Comparison of ENCODE assay signal across 25 cellular contexts in genomic region chr19:7823902-7824301, GRCh38. TPM values are rescaled to one million over a fixed set of nuclear protein-coding genes. Genes with fewer than 3 reads are reported as not detected.
DNase-seq lines count a peak whose midpoint lies in the region; ATAC-seq, FAIRE-seq and TF ChIP-seq lines count a peak whose summit lies in the region.
"Had no signal": no experiment of that assay in that cellular context is flagged by ENCODE, and none has a peak within 500 bp of the region (broad histone marks: within the 10 kb centered on the region; RNA-seq: fewer than 3 reads in every experiment).

No MANE protein-coding gene starts in this region.

- H2AFZ ChIP-seq in HepG2 (ENCODE audit: low read length): no peak overlapping the region
- no peak overlapping the region for H2AFZ ChIP-seq in mesenchymal stem cell (ENCODE audit: low read depth, low read length)

- no peaks in the 10 kb centered on the region for H3K36me3 ChIP-seq in HepG2 (replicated peaks in 1 of 2; ENCODE audit: control insufficient read depth in 1 of 2, insufficient read depth in 2 of 2, low read length in 2 of 2)
- H3K36me3 ChIP-seq in right lobe of liver: no peaks in the 10 kb centered on the region
- no peaks in the 10 kb centered on the region for H3K36me3 ChIP-seq in mesenchymal stem cell (ENCODE audit: control insufficient read depth in 1 of 2, insufficient read depth in 2 of 2, low read depth in 1 of 2, low read length in 2 of 2)

- no peak overlapping the region for H3K4me3 Mint-ChIP-seq in WTC11
- H3K4me3 Mint-ChIP-seq: CD4-positive, alpha-beta memory T cell had no signal

- POLR2A ChIA-PET in HepG2 (lab: Yijun Ruan, JAX) (no interaction called here), WTC11 (lab: Charles Lee) (no interaction called here)

- H3K18ac ChIP-seq in mesenchymal stem cell (ENCODE audit: low read depth in 1 of 2, low read length in 2 of 2): no peak overlapping the region

- BruUV-seq in HepG2 (replicated peaks; lab: Mats Ljungman, UMichigan): no TSS peak

- H3K23ac ChIP-seq in mesenchymal stem cell (ENCODE audit: low read length in 2 of 2): no peak overlapping the region

- no peak overlapping the region for H3K14ac ChIP-seq in mesenchymal stem cell (ENCODE audit: low read length in 2 of 2)

- TF ChIP-seq RAD21 in HepG2 (CRISPR knock-in tag; IDR thresholded peaks at IDR 0.05): no peak

- H3K9me3 Mint-ChIP-seq in WTC11: peaks cover 7% of the 10 kb centered on the region

- no peak overlapping the region for H3K4ac ChIP-seq in mesenchymal stem cell (ENCODE audit: low read depth in 1 of 2, low read length in 2 of 2)

- H3K36me3 Mint-ChIP-seq in WTC11: no peaks in the 10 kb centered on the region

- H2BK15ac ChIP-seq in mesenchymal stem cell (ENCODE audit: low read depth, poor library complexity, severe bottlenecking): no peak overlapping the region

- TF ChIP-seq CTCF in HepG2 (CRISPR knock-in tag; IDR thresholded peaks at IDR 0.05) (no peak), right lobe of liver (IDR thresholded peaks at IDR 0.05) (no peak), WTC11 (IDR thresholded peaks at IDR 0.05) (no peak)

- TF ChIP-seq EP300 in HepG2 (IDR thresholded peaks at IDR 0.05; ENCODE audit: low read depth in 2 of 2, low read length in 2 of 2) (no peak), HepG2 (CRISPR knock-in tag; IDR thresholded peaks at IDR 0.05; ENCODE audit: borderline replicate concordance) (no peak)

- H3K4me1 Mint-ChIP-seq in WTC11: peaks cover 4% of the 10 kb centered on the region; the same call in 1 of the 2 replicates

- ATAC-seq in HepG2 (no peak), right lobe of liver (no peak), WTC11 (no peak), GM21390 (IDR thresholded peaks at IDR 0.05; ENCODE audit: unreplicated experiment) (no peak)
- no peak for ATAC-seq in stimulated activated naive CD8-positive, alpha-beta T cell treated with anti-CD3 and anti-CD28 coated beads, Interleukin-15, Interleukin-2, amounts not matched to agents 100 U/mL and 50 U/mL, for 24 hours
- ATAC-seq: PC-3 had no signal

- CTCF ChIA-PET in HepG2 (lab: Yijun Ruan, JAX; ENCODE audit: low intra/inter-chr PET ratio, low total read pairs) (no interaction called here), WTC11 (lab: Charles Lee) (no interaction called here)

- H4K91ac ChIP-seq in mesenchymal stem cell (ENCODE audit: low read length): no peak overlapping the region

- H2AK5ac ChIP-seq in mesenchymal stem cell (ENCODE audit: low read length, severe bottlenecking): no peak overlapping the region

- no peaks in the 10 kb centered on the region for H4K20me1 ChIP-seq in HepG2 (ENCODE audit: insufficient read depth, low read length)

- no peak overlapping the region for H4K8ac ChIP-seq in mesenchymal stem cell (ENCODE audit: low read length)

- TF ChIP-seq POLR2A in HepG2 (IDR thresholded peaks at IDR 0.05; ENCODE audit: insufficient read depth in 1 of 2, low read depth in 2 of 2, low read length in 2 of 2): no peak
- TF ChIP-seq POLR2A in right lobe of liver (IDR thresholded peaks at IDR 0.05): no peak

- no peaks in the 10 kb centered on the region for H3K79me1 ChIP-seq in mesenchymal stem cell (replicated peaks; ENCODE audit: low read length, poor library complexity, severe bottlenecking)

- H3K27me3 Mint-ChIP-seq in WTC11 (ENCODE audit: low read depth): peaks cover 75% of the 10 kb centered on the region

- no peak overlapping the region for H3K27ac ChIP-seq in HepG2 (ENCODE audit: extremely low read length, insufficient read depth, low read length)
- H3K27ac ChIP-seq in right lobe of liver: no peak overlapping the region
- no peak overlapping the region for H3K27ac ChIP-seq in mesenchymal stem cell (ENCODE audit: low read length, poor library complexity, severe bottlenecking)

- H3K9ac ChIP-seq in HepG2 (ENCODE audit: insufficient read depth, low read depth, low read length) (no peak overlapping the region), mesenchymal stem cell (ENCODE audit: low read length) (peak overlapping the region; percentile 15)
- H3K9ac ChIP-seq: SK-N-SH had no signal

- H3K4me1 ChIP-seq in HepG2 (ENCODE audit: insufficient read depth, low read length) (peaks cover 3% of the 10 kb centered on the region; the same call in 1 of the 2 replicates), right lobe of liver (no peaks in the 10 kb centered on the region), mesenchymal stem cell (ENCODE audit: control insufficient read depth, insufficient read depth, low read depth, low read length) (no peaks in the 10 kb centered on the region)

- WGBS in HepG2 (ENCODE audit: low lambda C conversion rate): 2% methylated on average over 6 of the region's 6 CpGs
- WGBS in right lobe of liver (ENCODE audit: insufficient coverage, low coverage, low lambda C conversion rate, missing lambda C conversion rate): 62% methylated on average over 6 of the region's 6 CpGs
- WGBS in mesenchymal stem cell: 84% methylated on average over 6 of the region's 6 CpGs

- no peak for FAIRE-seq in HepG2 (lab: Jason Lieb, UNC)

- H3K9me3 ChIP-seq in HepG2 (ENCODE audit: low read length) (no peaks in the 10 kb centered on the region), right lobe of liver (no peaks in the 10 kb centered on the region), mesenchymal stem cell (ENCODE audit: control insufficient read depth, low read length) (peaks cover 2% of the 10 kb centered on the region)
- H3K9me3 ChIP-seq: SK-N-SH had no signal

- H3K79me2 ChIP-seq in HepG2 (ENCODE audit: insufficient read depth, low read length): no peaks in the 10 kb centered on the region

- H3K27ac Mint-ChIP-seq in WTC11: no peak overlapping the region

- no peak overlapping the region for H3K4me3 ChIP-seq in HepG2 (replicated peaks in 1 of 3; ENCODE audit: insufficient read depth in 1 of 3, low read depth in 2 of 3, low read length in 3 of 3)
- H3K4me3 ChIP-seq in right lobe of liver: no peak overlapping the region
- no peak overlapping the region for H3K4me3 ChIP-seq in mesenchymal stem cell (ENCODE audit: insufficient read depth in 1 of 2, low read depth in 1 of 2, low read length in 2 of 2)

- H2BK120ac ChIP-seq in mesenchymal stem cell (ENCODE audit: low read depth, low read length): no peak overlapping the region

- no peak overlapping the region for H2BK12ac ChIP-seq in mesenchymal stem cell (ENCODE audit: low read length in 2 of 2)

- no peak overlapping the region for H3K4me2 ChIP-seq in HepG2 (ENCODE audit: low read depth, low read length)
- H3K4me2 ChIP-seq in mesenchymal stem cell (ENCODE audit: low read length, poor library complexity, severe bottlenecking): no peak overlapping the region
- H3K4me2 ChIP-seq: SK-N-SH had no signal

- in situ Hi-C loops in HepG2 (cut with HindIII; ENCODE audit: extremely low pct_ligation_motif_present, low pct_unique_long_range_greater_than_20kb): no loop called here

- DNase-seq in HepG2 (ENCODE audit: low spot score) (no peak), right lobe of liver (no peak), WTC11 (ENCODE audit: low spot score) (no peak), mesenchymal stem cell (no peak), SW 1271 (lab: John Stamatoyannopoulos, UW) (no peak), NCI-H1105 treated with DMSO at 0.1 percent for 48 hours (lab: John Stamatoyannopoulos, UW) (no peak)
- no peak for DNase-seq in stimulated activated naive CD8-positive, alpha-beta T cell treated with anti-CD3 and anti-CD28 coated beads, Interleukin-15, Interleukin-2, amounts not matched to agents 100 U/mL and 50 U/mL, for 24 hours
- DNase-seq: AML-193; C1 segment of cervical spinal cord; CD4-positive, alpha-beta memory T cell; COR-L47; DMS53; KBM-7; NCI-H1048; NCI-H1417 treated with DMSO at 0.1 percent for 48 hours; NCI-H1694 treated with DMSO at 0.1 percent for 48 hours; NCI-H345; NCI-H510A treated with DMSO at 0.1 percent for 48 hours; PC-3; SK-N-SH had no signal

- H2BK5ac ChIP-seq in mesenchymal stem cell (ENCODE audit: low read depth, low read length, poor library complexity, severe bottlenecking): no peak overlapping the region

- H3K27me3 ChIP-seq in HepG2 (ENCODE audit: control insufficient read depth in 1 of 2, insufficient read depth in 2 of 2, low read length in 2 of 2) (peaks cover 1 to 14% of the 10 kb centered on the region in 2 experiments; a peak in 3 of 5 replicates), right lobe of liver (no peaks in the 10 kb centered on the region), mesenchymal stem cell (ENCODE audit: control insufficient read depth in 1 of 2, insufficient read depth in 1 of 2, low read length in 2 of 2) (peaks cover 7 to 35% of the 10 kb centered on the region in 2 experiments)

- intact Hi-C loops in HepG2 (cut with micrococcal nuclease; ENCODE audit: unreplicated experiment) (no loop called here), right lobe of liver (cut with DNase I) (no loop called here)

RNA-seq across cellular contexts. Expression of gene EVI5L, which starts 6.1 kb away (rescaled TPM):
- total RNA-seq in HepG2 (2016; rRNA removed; fragmentation: Illumina TruSeq; extraction: Trizol) (1.3 and 1.7 TPM in 2 replicates), right lobe of liver (1 to 10 TPM; 3.7 to 6.3 (median 4.9) TPM), WTC11 (2021) (10.5 to 13.7 TPM (median 13.6 TPM) in 3 replicates)
- 0.61 and 0.62 TPM in 2 replicates for total RNA-seq in HepG2 (2016; cell fraction: cytosol; rRNA removed; fragmentation: Illumina TruSeq; extraction: Trizol; ENCODE audit: low read depth)
- 1.1 and 1.6 TPM in 2 replicates for total RNA-seq in HepG2 (2016; cell fraction: insoluble cytoplasmic fraction; rRNA removed; fragmentation: Illumina TruSeq; extraction: Trizol)
- total RNA-seq in HepG2 (2016; cell fraction: membrane; rRNA removed; fragmentation: Illumina TruSeq; extraction: Trizol): 1.6 and 1.7 TPM in 2 replicates
- 1.2 and 1.7 TPM in 2 replicates for total RNA-seq in HepG2 (2016; cell fraction: nucleus; rRNA removed; fragmentation: Illumina TruSeq; extraction: Trizol)
- 2.4 and 3.1 TPM in 2 replicates for polyA plus RNA-seq in HepG2 (2011; rRNA removed)
- 2.1 and 2.9 TPM in 2 replicates for polyA plus RNA-seq in HepG2 (2011; cell fraction: cytosol; rRNA removed)
- 8.0 and 8.2 TPM in 2 replicates for polyA plus RNA-seq in HepG2 (2011; cell fraction: nucleus; rRNA removed)
- 3.2 TPM in 2 replicates for polyA plus RNA-seq in HepG2 (2012)
- 0.58 and 0.84 TPM in 2 replicates for polyA plus RNA-seq in HepG2 (2016; cell fraction: cytosol; fragmentation: Illumina TruSeq; extraction: Trizol; ENCODE audit: low read depth)
- polyA plus RNA-seq in HepG2 (2016; cell fraction: insoluble cytoplasmic fraction; fragmentation: Illumina TruSeq; extraction: Trizol; ENCODE audit: low read depth): 1.7 and 2.0 TPM in 2 replicates
- 1.4 and 1.6 TPM in 2 replicates for polyA plus RNA-seq in HepG2 (2016; cell fraction: membrane; fragmentation: Illumina TruSeq; extraction: Trizol; ENCODE audit: low read depth)
- polyA plus RNA-seq in HepG2 (2016; cell fraction: nucleus; fragmentation: Illumina TruSeq; extraction: Trizol; ENCODE audit: insufficient read depth, low read depth): 3.6 and 4.8 TPM in 2 replicates
- polyA minus RNA-seq in HepG2 (2011; rRNA and poly(A)+ RNA removed; ENCODE audit: low replicate concordance): 6.3 and 14.8 TPM in 2 replicates
- polyA minus RNA-seq in HepG2 (2011; cell fraction: cytosol; rRNA and poly(A)+ RNA removed): 1.1 and 1.3 TPM in 2 replicates
- 1.9 and 2.9 TPM in 2 replicates for polyA minus RNA-seq in HepG2 (2011; cell fraction: nucleus; rRNA and poly(A)+ RNA removed)
- 13.3 TPM for polyA plus RNA-seq in mesenchymal stem cell (2013, experiment 1 of 2)
- polyA plus RNA-seq in mesenchymal stem cell (2013, experiment 2 of 2): 13.1 TPM

RNA-seq across cellular contexts. Expression of gene PRR36, which starts 50.3 kb away (rescaled TPM):
- 0.07 TPM in 2 replicates for total RNA-seq in HepG2 (2016; rRNA removed; fragmentation: Illumina TruSeq; extraction: Trizol)
- total RNA-seq in HepG2 (2016; cell fraction: cytosol; rRNA removed; fragmentation: Illumina TruSeq; extraction: Trizol; ENCODE audit: low read depth): 0.30 TPM in 1 of 2 replicates, not detected in the other
- 0.09 and 0.30 TPM in 2 replicates for total RNA-seq in HepG2 (2016; cell fraction: insoluble cytoplasmic fraction; rRNA removed; fragmentation: Illumina TruSeq; extraction: Trizol)
- 0.15 and 0.17 TPM in 2 replicates for total RNA-seq in HepG2 (2016; cell fraction: membrane; rRNA removed; fragmentation: Illumina TruSeq; extraction: Trizol)
- 0.09 and 0.22 TPM in 2 replicates for total RNA-seq in HepG2 (2016; cell fraction: nucleus; rRNA removed; fragmentation: Illumina TruSeq; extraction: Trizol)
- 0.17 TPM in 2 replicates for polyA plus RNA-seq in HepG2 (2011; rRNA removed)
- 0.05 and 0.13 TPM in 2 replicates for polyA plus RNA-seq in HepG2 (2011; cell fraction: cytosol; rRNA removed)
- 0.73 and 1.3 TPM in 2 replicates for polyA plus RNA-seq in HepG2 (2011; cell fraction: nucleus; rRNA removed)
- 1.5 and 1.8 TPM in 2 replicates for polyA plus RNA-seq in HepG2 (2012)
- 0.23 and 0.25 TPM in 2 replicates for polyA plus RNA-seq in HepG2 (2016; cell fraction: cytosol; fragmentation: Illumina TruSeq; extraction: Trizol; ENCODE audit: low read depth)
- polyA plus RNA-seq in HepG2 (2016; cell fraction: insoluble cytoplasmic fraction; fragmentation: Illumina TruSeq; extraction: Trizol; ENCODE audit: low read depth): 0.54 and 0.83 TPM in 2 replicates
- 0.34 and 0.41 TPM in 2 replicates for polyA plus RNA-seq in HepG2 (2016; cell fraction: membrane; fragmentation: Illumina TruSeq; extraction: Trizol; ENCODE audit: low read depth)
- polyA plus RNA-seq in HepG2 (2016; cell fraction: nucleus; fragmentation: Illumina TruSeq; extraction: Trizol; ENCODE audit: insufficient read depth, low read depth): 1.3 and 1.5 TPM in 2 replicates
- polyA minus RNA-seq in HepG2 (2011; rRNA and poly(A)+ RNA removed; ENCODE audit: low replicate concordance): 0.34 TPM in 1 of 2 replicates, not detected in the other
- 0.97 and 1.1 TPM in 2 replicates for polyA minus RNA-seq in HepG2 (2011; cell fraction: cytosol; rRNA and poly(A)+ RNA removed)
- 0.25 and 0.26 TPM in 2 replicates for polyA minus RNA-seq in HepG2 (2011; cell fraction: nucleus; rRNA and poly(A)+ RNA removed)
- under 1 TPM in 4 of 6 experiments, not detected in 2; 0.07 to 0.37 (median 0.12) TPM for total RNA-seq in right lobe of liver
- total RNA-seq in WTC11 (2021): 21.9 to 34.3 TPM (median 31.0 TPM) in 3 replicates
- polyA plus RNA-seq in mesenchymal stem cell (2013, experiment 1 of 2): 0.32 TPM
- polyA plus RNA-seq in mesenchymal stem cell (2013, experiment 2 of 2): 0.25 TPM
- total RNA-seq: Daoy, H4, LHCN-M2 had no signal
- polyA plus RNA-seq: AG04450 had no signal

Comparison
In these comparisons a context has a peak if more than half of its experiments do, and no peak if none do; other contexts are left out.
1. RNA of gene PRR36, which starts 50.3 kb away (total RNA-seq): 21.9 to 34.3 TPM in WTC11; 0.07 to 0.37 TPM in right lobe of liver and 0.07 to 0.30 TPM in HepG2; every median in the first group is over 10 times any median in the second.
2. Of the 50 proteins assayed by ChIP-seq in both HepG2 and WTC11: peak only in HepG2: none; only in WTC11: none; in both: ZNF121; in neither: 49.